In the genomic region with DNA sequence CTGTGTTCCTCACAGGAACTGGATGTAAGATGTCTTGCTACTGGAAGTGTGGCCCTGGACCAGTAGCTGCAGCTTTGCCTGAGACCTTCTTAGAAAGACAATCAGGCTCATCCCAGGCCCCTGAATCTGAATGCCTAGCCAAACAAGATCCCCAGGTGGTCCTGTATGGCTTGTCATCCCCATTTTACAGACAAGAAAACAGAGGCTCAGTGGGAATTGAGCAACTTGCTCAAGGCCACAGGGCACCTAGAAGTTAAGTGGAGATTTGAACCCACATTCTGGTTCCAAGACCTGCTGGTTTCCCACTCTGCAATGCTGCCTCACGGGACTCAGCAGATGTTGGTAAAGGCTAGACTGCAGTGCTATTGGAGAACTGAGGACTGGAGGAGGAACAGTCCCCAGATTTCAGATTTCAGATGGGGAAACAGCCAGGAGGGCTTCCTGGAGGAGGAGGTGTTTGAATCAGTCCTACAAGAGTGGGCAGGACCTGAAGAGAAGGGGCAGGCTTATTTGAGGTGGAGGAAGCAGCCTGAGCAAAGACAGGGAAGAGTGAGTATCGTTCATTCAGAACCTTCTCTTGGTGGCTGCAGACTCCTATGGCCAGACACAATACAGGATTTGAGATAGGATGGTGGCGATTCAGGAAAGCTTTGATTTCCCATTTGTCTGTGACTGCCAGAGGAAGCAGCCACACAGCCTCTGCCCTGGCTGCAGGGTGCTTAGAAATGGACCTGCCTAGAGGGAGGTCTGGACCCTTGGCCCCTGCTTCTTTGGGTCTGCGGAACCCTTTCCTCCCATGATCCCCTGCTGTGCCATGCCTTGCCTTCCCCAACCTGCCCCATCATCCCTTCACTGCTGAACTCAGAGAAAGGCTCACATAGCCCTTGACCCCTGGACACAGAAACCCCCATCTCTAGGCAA, we compare ENCODE assay signal across 1 cellular context.
TF ChIP-seq lines count a peak whose summit lies in the region.

No MANE protein-coding gene starts in this region.

TF ChIP-seq in GM23338, 12 proteins besides CTCF, POLR2A, EP300 and RAD21 (continued from another document):
- TF ChIP-seq ZNF462 (CRISPR knock-in tag; IDR thresholded peaks at IDR 0.05), result no peak
- no peak for TF ChIP-seq EZH2 (IDR thresholded peaks at IDR 0.05; ENCODE audit: low read depth, unreplicated experiment)
- TF ChIP-seq ZNF331 (CRISPR knock-in tag; IDR thresholded peaks at IDR 0.05; ENCODE audit: low read depth), result no peak
- TF ChIP-seq ZNF114 (CRISPR knock-in tag; IDR thresholded peaks at IDR 0.05), result no peak
- no peak for TF ChIP-seq STAT1 (IDR thresholded peaks at IDR 0.05; ENCODE audit: unreplicated experiment)
- TF ChIP-seq REST (IDR thresholded peaks at IDR 0.05; ENCODE audit: unreplicated experiment), result no peak
- no peak for TF ChIP-seq NANOG (IDR thresholded peaks at IDR 0.05; ENCODE audit: borderline replicate concordance)
- TF ChIP-seq CREB1 (CRISPR knock-in tag; IDR thresholded peaks at IDR 0.05; ENCODE audit: low read depth), result no peak
- no peak for TF ChIP-seq EZH2phosphoT487 (IDR thresholded peaks at IDR 0.05; ENCODE audit: unreplicated experiment)
